26 cellular contexts compared by ENCODE assay signal in genomic region chr15:43190178-43190577, GRCh38. TPM values are rescaled to one million over a fixed set of nuclear protein-coding genes. Genes with fewer than 3 reads are reported as not detected.
A peak's percentile ranks its signal among the peaks of the same experiment; 100 is the strongest.
DNase-seq lines count a peak whose midpoint lies in the region; ATAC-seq and TF ChIP-seq lines count a peak whose summit lies in the region.
"Had no signal": no experiment of that assay in that cellular context is flagged by ENCODE, and none has a peak within 500 bp of the region (broad histone marks: within the 10 kb centered on the region; RNA-seq: fewer than 3 reads in every experiment).

No MANE protein-coding gene starts in this region.

- ATAC-seq in body of pancreas: no peak
- ATAC-seq: WTC11 had no signal

- no peak for TF ChIP-seq POLR2A in body of pancreas (IDR thresholded peaks at IDR 0.05)
- TF ChIP-seq POLR2A in suprapubic skin (IDR thresholded peaks at IDR 0.05): no peak

- WGBS in body of pancreas, 2 donors: 41 to 73% methylated on average over 1 of the region's 1 CpG
- WGBS in suprapubic skin: 72% methylated on average over 1 of the region's 1 CpG

- no peaks in the 10 kb centered on the region for H3K9me3 ChIP-seq in body of pancreas
- H3K9me3 ChIP-seq in left ventricle myocardium inferior (replicated peaks): no peaks in the 10 kb centered on the region
- no peaks in the 10 kb centered on the region for H3K9me3 ChIP-seq in suprapubic skin
- H3K9me3 ChIP-seq: BLaER1 treated with 17β-estradiol and CSF1 and Interleukin-3, amounts not matched to agents 10 nM and 100 nM; Caco-2 had no signal

- H3K36me3 ChIP-seq in body of pancreas (replicated peaks in 1 of 2; ENCODE audit: insufficient read depth in 1 of 2, low read depth in 2 of 2) (peaks cover 9 to 28% of the 10 kb centered on the region in 2 donors), left ventricle myocardium inferior (peaks cover 56% of the 10 kb centered on the region), suprapubic skin (peaks cover 53% of the 10 kb centered on the region)

- H3K27ac ChIP-seq in body of pancreas (no peak overlapping the region), left ventricle myocardium inferior (replicated peaks) (peak overlapping the region; percentile 77), suprapubic skin (no peak overlapping the region)
- H3K27ac ChIP-seq: BLaER1 treated with 17β-estradiol and CSF1 and Interleukin-3, amounts not matched to agents 10 nM and 100 nM; coronary artery; KMS-11 had no signal

- no peak overlapping the region for H3K4me3 ChIP-seq in LNCaP clone FGC (ENCODE audit: low read depth, low read length)
- no peak overlapping the region for H3K4me3 ChIP-seq in body of pancreas
- H3K4me3 ChIP-seq in left ventricle myocardium inferior: peak overlapping the region; percentile 13
- no peak overlapping the region for H3K4me3 ChIP-seq in suprapubic skin
- H3K4me3 ChIP-seq: BLaER1 treated with 17β-estradiol and CSF1 and Interleukin-3, amounts not matched to agents 10 nM and 100 nM; coronary artery had no signal

- no peak for TF ChIP-seq CTCF in LNCaP clone FGC (IDR thresholded peaks at IDR 0.05; ENCODE audit: control insufficient read depth, extremely low read depth, insufficient read depth)
- TF ChIP-seq CTCF in body of pancreas (IDR thresholded peaks at IDR 0.05): no peak
- TF ChIP-seq CTCF in left ventricle myocardium inferior (IDR thresholded peaks at IDR 0.05; ENCODE audit: borderline replicate concordance): no peak
- TF ChIP-seq CTCF in suprapubic skin (IDR thresholded peaks at IDR 0.05): no peak

- TF ChIP-seq EP300 in suprapubic skin (IDR thresholded peaks at IDR 0.05): no peak

- intact Hi-C loops in body of pancreas (cut with DNase I) (no loop called here), left ventricle myocardium inferior (cut with micrococcal nuclease) (no loop called here)

- H3K4me1 ChIP-seq in body of pancreas: peaks cover 23% of the 10 kb centered on the region
- peaks cover 77% of the 10 kb centered on the region for H3K4me1 ChIP-seq in left ventricle myocardium inferior
- peaks cover 31% of the 10 kb centered on the region for H3K4me1 ChIP-seq in suprapubic skin

- H3K27me3 ChIP-seq in body of pancreas (no peaks in the 10 kb centered on the region), left ventricle myocardium inferior (ENCODE audit: low read depth) (no peaks in the 10 kb centered on the region), suprapubic skin (no peaks in the 10 kb centered on the region)
- H3K27me3 ChIP-seq: BLaER1 treated with 17β-estradiol and CSF1 and Interleukin-3, amounts not matched to agents 10 nM and 100 nM had no signal

- DNase-seq in LNCaP clone FGC (ENCODE audit: low read depth) (peak; percentile 91), body of pancreas (peak; percentile 42 to 70 (median 64)), left ventricle myocardium inferior (peak; percentile 85), pulmonary artery endothelial cell (ENCODE audit: low read depth, low spot score) (peak; percentile 51), MV-4-11 (lab: John Stamatoyannopoulos, UW) (no peak), suprapubic skin (ENCODE audit: low spot score in 2 of 2) (no peak), HuH-7.5 (ENCODE audit: low spot score) (no peak), amygdala (lab: John Stamatoyannopoulos, UW) (no peak)
- DNase-seq: activated CD4-positive, alpha-beta memory T cell treated with anti-CD3 and anti-CD28 coated beads for 36 hours; activated effector memory CD4-positive, alpha-beta T cell treated with anti-CD3 and anti-CD28 coated beads, Interleukin-2, amount 50 U/mL, for 16 hours; Caco-2; DMS79 treated with DMSO at 0.1 percent for 48 hours; mesendoderm; naive B cell; NCI-H187; NCI-H2227 treated with DMSO at 0.1 percent for 48 hours; NCI-H748 treated with DMSO at 0.1 percent for 48 hours; retina; stimulated activated CD4-positive, alpha-beta T cell treated with anti-CD3 and anti-CD28 coated beads, Interleukin-4, amount 100 ng/mL, for 4 hours; stimulated activated naive CD4-positive, alpha-beta T cell had no signal

RNA-seq across cellular contexts. Expression of gene CCNDBP1, which starts 5.0 kb away (rescaled TPM):
- total RNA-seq in body of pancreas (10 to 100 TPM; 15.5 to 37.1 TPM), left ventricle myocardium inferior (54.4 TPM), pulmonary artery endothelial cell (72.9 and 74.8 TPM in 2 replicates), suprapubic skin (10 to 100 TPM; 55.9 to 93.7 (median 81.2) TPM)

RNA-seq across cellular contexts. Expression of gene EPB42, which starts 30.6 kb away (rescaled TPM):
- total RNA-seq in body of pancreas (not detected), left ventricle myocardium inferior (not detected), pulmonary artery endothelial cell (not detected in 2 replicates), suprapubic skin (not detected)
- total RNA-seq: activated CD4-positive, alpha-beta memory T cell treated with anti-CD3 and anti-CD28 coated beads for 36 hours; Caco-2; H1; kidney epithelial cell; WTC11 had no signal

RNA-seq across cellular contexts. Expression of gene TMEM62, which starts 56.8 kb away (rescaled TPM):
- total RNA-seq in body of pancreas (10 to 100 TPM; 16.1 to 71.9 TPM), left ventricle myocardium inferior (12.2 TPM), pulmonary artery endothelial cell (15.4 and 18.6 TPM in 2 replicates), suprapubic skin (10 to 100 TPM; 12.5 to 31.3 (median 20.3) TPM)

Comparison
In these comparisons a context has a peak if more than half of its experiments do, and no peak if none do; other contexts are left out.
1. DNase-seq: peak in LNCaP clone FGC (single experiment), body of pancreas (4 of 4), left ventricle myocardium inferior (single experiment) and pulmonary artery endothelial cell (single experiment); none in MV-4-11 (single experiment), suprapubic skin (0 of 2), HuH-7.5 (single experiment) and amygdala (0 of 56).